1 cellular context compared by ENCODE assay signal in genomic region chr18:76426738-76427305, GRCh38.
A peak's percentile ranks its signal among the peaks of the same experiment; 100 is the strongest.
TF ChIP-seq lines count a peak whose summit lies in the region.

No MANE protein-coding gene starts in this region.

TF ChIP-seq in GM12878, 131 proteins besides CTCF, POLR2A, EP300 and RAD21 (continued from another document):
- peak; percentile 46; the same call in 1 of the 2 replicates for TF ChIP-seq EED (IDR thresholded peaks at IDR 0.05; ENCODE audit: low read depth)
- TF ChIP-seq SREBF2 (IDR thresholded peaks at IDR 0.05; ENCODE audit: low read length): no peak
- TF ChIP-seq, protein P1, sequence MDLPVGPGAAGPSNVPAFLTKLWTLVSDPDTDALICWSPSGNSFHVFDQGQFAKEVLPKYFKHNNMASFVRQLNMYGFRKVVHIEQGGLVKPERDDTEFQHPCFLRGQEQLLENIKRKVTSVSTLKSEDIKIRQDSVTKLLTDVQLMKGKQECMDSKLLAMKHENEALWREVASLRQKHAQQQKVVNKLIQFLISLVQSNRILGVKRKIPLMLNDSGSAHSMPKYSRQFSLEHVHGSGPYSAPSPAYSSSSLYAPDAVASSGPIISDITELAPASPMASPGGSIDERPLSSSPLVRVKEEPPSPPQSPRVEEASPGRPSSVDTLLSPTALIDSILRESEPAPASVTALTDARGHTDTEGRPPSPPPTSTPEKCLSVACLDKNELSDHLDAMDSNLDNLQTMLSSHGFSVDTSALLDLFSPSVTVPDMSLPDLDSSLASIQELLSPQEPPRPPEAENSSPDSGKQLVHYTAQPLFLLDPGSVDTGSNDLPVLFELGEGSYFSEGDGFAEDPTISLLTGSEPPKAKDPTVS (IDR thresholded peaks at IDR 0.05; ENCODE audit: low read depth, low read length): no peak
- TF ChIP-seq, protein P2, sequence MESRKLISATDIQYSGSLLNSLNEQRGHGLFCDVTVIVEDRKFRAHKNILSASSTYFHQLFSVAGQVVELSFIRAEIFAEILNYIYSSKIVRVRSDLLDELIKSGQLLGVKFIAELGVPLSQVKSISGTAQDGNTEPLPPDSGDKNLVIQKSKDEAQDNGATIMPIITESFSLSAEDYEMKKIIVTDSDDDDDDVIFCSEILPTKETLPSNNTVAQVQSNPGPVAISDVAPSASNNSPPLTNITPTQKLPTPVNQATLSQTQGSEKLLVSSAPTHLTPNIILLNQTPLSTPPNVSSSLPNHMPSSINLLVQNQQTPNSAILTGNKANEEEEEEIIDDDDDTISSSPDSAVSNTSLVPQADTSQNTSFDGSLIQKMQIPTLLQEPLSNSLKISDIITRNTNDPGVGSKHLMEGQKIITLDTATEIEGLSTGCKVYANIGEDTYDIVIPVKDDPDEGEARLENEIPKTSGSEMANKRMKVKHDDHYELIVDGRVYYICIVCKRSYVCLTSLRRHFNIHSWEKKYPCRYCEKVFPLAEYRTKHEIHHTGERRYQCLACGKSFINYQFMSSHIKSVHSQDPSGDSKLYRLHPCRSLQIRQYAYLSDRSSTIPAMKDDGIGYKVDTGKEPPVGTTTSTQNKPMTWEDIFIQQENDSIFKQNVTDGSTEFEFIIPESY (IDR thresholded peaks at IDR 0.05): no peak
- TF ChIP-seq PKNOX1 (IDR thresholded peaks at IDR 0.05): no peak
- TF ChIP-seq CBX3 (IDR thresholded peaks at IDR 0.05; ENCODE audit: borderline replicate concordance, low read depth): no peak
- no peak for TF ChIP-seq ASH2L (IDR thresholded peaks at IDR 0.05; ENCODE audit: borderline replicate concordance, low read depth)
- peak; percentile 22; the same call in 1 of the 2 replicates for TF ChIP-seq SMC3 (IDR thresholded peaks at IDR 0.05; ENCODE audit: borderline replicate concordance, low read length)
- TF ChIP-seq NR2F1 (conservative IDR thresholded peaks at IDR 0.05): no peak
- 0 out of 2 replicates have a peak, but pooled peaks have one; percentile 14 for TF ChIP-seq IKZF1 (conservative IDR thresholded peaks at IDR 0.05)
- no peak for TF ChIP-seq RCOR1 (conservative IDR thresholded peaks at IDR 0.05; ENCODE audit: low read depth, low read length)
